In genomic region chr3:189262746-189263145, GRCh38 we compare ENCODE assay signal across 17 cellular contexts.
A peak's percentile ranks its signal among the peaks of the same experiment; 100 is the strongest.
DNase-seq lines count a peak whose midpoint lies in the region; ATAC-seq and TF ChIP-seq lines count a peak whose summit lies in the region.
"Had no signal": no experiment of that assay in that cellular context is flagged by ENCODE, and none has a peak within 500 bp of the region (broad histone marks: within the 10 kb centered on the region; RNA-seq: fewer than 3 reads in every experiment).

No MANE protein-coding gene starts in this region.

- H3K9me3 ChIP-seq in gastrocnemius medialis, result no peaks in the 10 kb centered on the region
- H3K9me3 ChIP-seq: HAP-1, transverse colon had no signal

- DNase-seq in SHP77 (lab: John Stamatoyannopoulos, UW) (peak; percentile 13 to 35), SHP77 treated with DMSO at 0.1 percent for 48 hours (lab: John Stamatoyannopoulos, UW) (no peak), LHCN-M2 (ENCODE audit: low read depth) (peak; percentile 45), RPMI7951 (ENCODE audit: low read depth) (peak; percentile 73), gastrocnemius medialis (peak in 1 of 2 donors; percentile 41)
- no peak for DNase-seq in activated effector memory CD4-positive, alpha-beta T cell treated with Interleukin-2 at 50 U/mL for 16 hours
- DNase-seq: activated naive CD4-positive, alpha-beta T cell treated with Interleukin-2 at 50 U/mL for 16 hours; CD8-positive, alpha-beta T cell; cortex of kidney; GDM1; NCI-H187 treated with DMSO at 0.1 percent for 48 hours; transverse colon had no signal

- no peaks in the 10 kb centered on the region for H3K27me3 ChIP-seq in gastrocnemius medialis
- H3K27me3 ChIP-seq: transverse colon had no signal

- in situ Hi-C loops in gastrocnemius medialis (cut with MboI; ENCODE audit: low sequenced_read_pairs in 4 of 4), result loop anchor here in 1 of 4 donors (25.0 kb wide), 1 partner anchor 675 kb away; no protein-coding TSS in a partner anchor

- TF ChIP-seq POLR2A in gastrocnemius medialis (IDR thresholded peaks at IDR 0.05), result no peak

- H3K36me3 ChIP-seq in gastrocnemius medialis, result no peaks in the 10 kb centered on the region
- H3K36me3 ChIP-seq: HAP-1, transverse colon had no signal

- no peak for TF ChIP-seq CTCF in gastrocnemius medialis (IDR thresholded peaks at IDR 0.05 in 4 of 5, conservative IDR thresholded peaks at IDR 0.05 in 1 of 5)

- ATAC-seq in gastrocnemius medialis (peak; percentile 26 to 66), HG03175 (IDR thresholded peaks at IDR 0.05; ENCODE audit: unreplicated experiment) (no peak), GM19023 (IDR thresholded peaks at IDR 0.05; ENCODE audit: unreplicated experiment) (no peak)
- ATAC-seq: activated CD4-positive, CD25-positive, alpha-beta regulatory T cell treated with anti-CD3 and anti-CD28 coated beads, Interleukin-2, amount 50 U/mL, for 24 hours; CD8-positive, alpha-beta T cell had no signal

- peak overlapping the region in 2 of 4 donors; percentile 56 to 59 for H3K27ac ChIP-seq in gastrocnemius medialis
- H3K27ac ChIP-seq: epithelial cell of prostate, transverse colon had no signal

- H3K4me3 ChIP-seq in gastrocnemius medialis, result no peak overlapping the region
- H3K4me3 ChIP-seq: HAP-1, transverse colon had no signal

- intact Hi-C loops in gastrocnemius medialis (cut with DNase I; ENCODE audit: low total_unique reads), result no loop called here

- peaks cover 8 to 21% of the 10 kb centered on the region in 2 donors for H3K4me1 ChIP-seq in gastrocnemius medialis
- H3K4me1 ChIP-seq: HAP-1, transverse colon had no signal

Comparison
In these comparisons a context has a peak if more than half of its experiments do, and no peak if none do; other contexts are left out.
1. DNase-seq: peak in SHP77 (2 of 2), LHCN-M2 (single experiment) and RPMI7951 (single experiment); none in SHP77 treated with DMSO at 0.1 percent for 48 hours (single experiment) and activated effector memory CD4-positive, alpha-beta T cell treated with Interleukin-2 at 50 U/mL for 16 hours (single experiment).
2. ATAC-seq: peak in gastrocnemius medialis (2 of 2); none in HG03175 (single experiment) and GM19023 (single experiment).